In genomic region chr14:67941456-67942018, GRCh38 we compare ENCODE assay signal across 10 cellular contexts.
DNase-seq lines count a peak whose midpoint lies in the region; TF ChIP-seq lines count a peak whose summit lies in the region.
"Had no signal": no experiment of that assay in that cellular context is flagged by ENCODE, and none has a peak within 500 bp of the region (broad histone marks: within the 10 kb centered on the region; RNA-seq: fewer than 3 reads in every experiment).

No MANE protein-coding gene starts in this region.

- H3K9me3 Mint-ChIP-seq in neural crest cell: no peaks in the 10 kb centered on the region
- H3K9me3 Mint-ChIP-seq in activated CD4-positive, alpha-beta memory T cell treated with anti-CD3 and anti-CD28 coated beads, Interleukin-2, amount 10 ng/mL, durations not matched to agents 7 days and 5 days: no peaks in the 10 kb centered on the region

- DNase-seq in AG04450 (ENCODE audit: low read depth, low spot score): no peak
- DNase-seq in SK-N-MC (ENCODE audit: low read depth, low spot score): no peak
- DNase-seq in fibroblast of the conjunctiva (ENCODE audit: low read depth): peak; percentile 61
- DNase-seq in neural crest cell (ENCODE audit: low read depth, low spot score): peak; percentile 2
- DNase-seq in NCI-H526 (lab: John Stamatoyannopoulos, UW): no peak
- DNase-seq in activated CD8-positive, alpha-beta memory T cell treated with anti-CD3 and anti-CD28 coated beads, Interleukin-2, amount 50 U/mL, for 4 hours: no peak
- no peak for DNase-seq in NCI-H2196 (lab: John Stamatoyannopoulos, UW; ENCODE audit: unreplicated experiment)
- no peak for DNase-seq in activated CD4-positive, alpha-beta memory T cell treated with anti-CD3 and anti-CD28 coated beads, Interleukin-2, amount 10 ng/mL, durations not matched to agents 7 days and 5 days
- DNase-seq: C1 segment of cervical spinal cord, T-helper 9 cell had no signal

- H3K27me3 Mint-ChIP-seq in neural crest cell (ENCODE audit: low read depth): no peaks in the 10 kb centered on the region
- H3K27me3 Mint-ChIP-seq in activated CD4-positive, alpha-beta memory T cell treated with anti-CD3 and anti-CD28 coated beads, Interleukin-2, amount 10 ng/mL, durations not matched to agents 7 days and 5 days: peaks cover 2% of the 10 kb centered on the region

- no peaks in the 10 kb centered on the region for H3K36me3 ChIP-seq in SK-N-MC (ENCODE audit: insufficient read depth, low read length)

- H3K27ac ChIP-seq in AG04450 (ENCODE audit: low read depth, low read length) (peak overlapping the region; percentile 68), SK-N-MC (peak overlapping the region; percentile 84)

- H3K9me3 ChIP-seq in AG04450 (ENCODE audit: control insufficient read depth, insufficient read depth, low read length): no peaks in the 10 kb centered on the region
- H3K9me3 ChIP-seq in SK-N-MC (ENCODE audit: low read depth, low read length): no peaks in the 10 kb centered on the region

- TF ChIP-seq CTCF in AG04450 (IDR thresholded peaks at IDR 0.05; ENCODE audit: low read depth, low read length) (no peak), neural crest cell (conservative IDR thresholded peaks at IDR 0.05) (no peak)

- no peak overlapping the region for H3K4me3 ChIP-seq in AG04450 (ENCODE audit: low read depth, low read length)
- H3K4me3 ChIP-seq in SK-N-MC: peak overlapping the region; percentile 50

- H3K4me1 Mint-ChIP-seq in neural crest cell: peaks cover 51% of the 10 kb centered on the region
- no peaks in the 10 kb centered on the region for H3K4me1 Mint-ChIP-seq in activated CD4-positive, alpha-beta memory T cell treated with anti-CD3 and anti-CD28 coated beads, Interleukin-2, amount 10 ng/mL, durations not matched to agents 7 days and 5 days

- H3K9ac ChIP-seq in SK-N-MC (ENCODE audit: insufficient read length): peak overlapping the region; percentile 4

- peak overlapping the region; percentile 45 for H3K4me3 Mint-ChIP-seq in neural crest cell
- no peak overlapping the region for H3K4me3 Mint-ChIP-seq in activated CD4-positive, alpha-beta memory T cell treated with anti-CD3 and anti-CD28 coated beads, Interleukin-2, amount 10 ng/mL, durations not matched to agents 7 days and 5 days

- H3K36me3 Mint-ChIP-seq in neural crest cell (ENCODE audit: low read depth): no peaks in the 10 kb centered on the region
- H3K36me3 Mint-ChIP-seq in activated CD4-positive, alpha-beta memory T cell treated with anti-CD3 and anti-CD28 coated beads, Interleukin-2, amount 10 ng/mL, durations not matched to agents 7 days and 5 days (ENCODE audit: low read depth): no peaks in the 10 kb centered on the region

- CTCF ChIA-PET in AG04450 (lab: Charles Lee): interaction anchor here (0.6 to 1.2 kb wide), 4 partner anchors 848 to 902 kb away, joined by 3 to 4 read pairs (median 3); no protein-coding TSS in a partner anchor
- CTCF ChIA-PET in activated CD4-positive, alpha-beta memory T cell treated with anti-CD3 and anti-CD28 coated beads, Interleukin-2, amount 10 ng/mL, durations not matched to agents 7 days and 5 days (lab: Charles Lee): interaction anchor here (0.9 to 1.2 kb wide), 2 partner anchors 19 to 902 kb away, joined by 3 to 4 read pairs; no protein-coding TSS in a partner anchor

- POLR2A ChIA-PET in AG04450 (lab: Yijun Ruan, JAX): interaction anchor here (0.5 to 1.1 kb wide), 3 partner anchors 821 to 852 kb away, joined by 3 to 6 read pairs (median 4); partner anchors contain the start of gene ZFP36L1
- POLR2A ChIA-PET in activated CD4-positive, alpha-beta memory T cell treated with anti-CD3 and anti-CD28 coated beads, Interleukin-2, amount 10 ng/mL, durations not matched to agents 7 days and 5 days (lab: Charles Lee): no interaction called here

- peak overlapping the region; percentile 88 for H3K27ac Mint-ChIP-seq in neural crest cell (ENCODE audit: unreplicated experiment)
- H3K27ac Mint-ChIP-seq in activated CD4-positive, alpha-beta memory T cell treated with anti-CD3 and anti-CD28 coated beads, Interleukin-2, amount 10 ng/mL, durations not matched to agents 7 days and 5 days: no peak overlapping the region

- H3K27me3 ChIP-seq in AG04450 (ENCODE audit: control insufficient read depth, insufficient read depth, low read length): no peaks in the 10 kb centered on the region

Comparison
In these comparisons a context has a peak if more than half of its experiments do, and no peak if none do; other contexts are left out.
1. DNase-seq: peak in fibroblast of the conjunctiva (single experiment) and neural crest cell (single experiment); none in AG04450 (single experiment), SK-N-MC (single experiment), NCI-H526 (0 of 2), activated CD8-positive, alpha-beta memory T cell treated with anti-CD3 and anti-CD28 coated beads, Interleukin-2, amount 50 U/mL, for 4 hours (single experiment), NCI-H2196 (single experiment) and activated CD4-positive, alpha-beta memory T cell treated with anti-CD3 and anti-CD28 coated beads, Interleukin-2, amount 10 ng/mL, durations not matched to agents 7 days and 5 days (single experiment).